ENCODE assay signal across 1 cellular context in the genomic region with DNA sequence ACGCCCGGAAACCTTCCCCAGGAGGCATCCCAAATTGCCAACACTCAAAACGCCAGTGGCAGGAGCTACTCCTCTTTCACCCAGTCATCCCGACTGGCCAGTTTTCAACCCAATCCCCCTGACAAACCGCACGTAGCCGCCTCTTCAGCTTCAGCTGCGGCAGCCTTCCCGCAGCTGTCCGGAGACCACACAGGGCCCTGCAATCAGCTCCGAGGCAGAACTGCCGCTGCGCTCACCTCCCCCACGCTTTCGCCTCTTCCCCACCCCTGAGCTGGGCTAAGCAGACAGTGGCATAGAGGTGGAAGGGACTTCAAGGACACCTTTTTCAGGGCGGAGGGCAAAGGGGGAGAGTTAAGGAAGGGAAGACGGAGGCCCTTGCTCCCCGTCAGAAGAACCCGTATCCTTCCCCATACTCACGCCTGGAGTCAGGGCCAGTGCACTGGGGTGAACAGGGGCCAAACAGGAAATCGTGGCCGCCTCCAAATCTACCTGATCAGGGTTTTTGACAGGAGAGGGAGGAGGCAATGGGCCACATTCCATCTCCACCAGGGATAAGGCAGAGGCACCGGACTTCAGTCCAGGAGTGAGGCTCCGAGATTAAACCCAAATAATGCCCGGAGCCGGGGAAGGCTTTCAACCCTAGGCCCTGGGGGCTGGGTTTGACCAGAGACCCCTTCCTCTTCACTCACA.
TF ChIP-seq lines count a peak whose summit lies in the region.

No MANE protein-coding gene starts in this region.

TF ChIP-seq in GM23338, 12 proteins besides CTCF, POLR2A, EP300 and RAD21 (continued from another document):
- TF ChIP-seq, protein P1, sequence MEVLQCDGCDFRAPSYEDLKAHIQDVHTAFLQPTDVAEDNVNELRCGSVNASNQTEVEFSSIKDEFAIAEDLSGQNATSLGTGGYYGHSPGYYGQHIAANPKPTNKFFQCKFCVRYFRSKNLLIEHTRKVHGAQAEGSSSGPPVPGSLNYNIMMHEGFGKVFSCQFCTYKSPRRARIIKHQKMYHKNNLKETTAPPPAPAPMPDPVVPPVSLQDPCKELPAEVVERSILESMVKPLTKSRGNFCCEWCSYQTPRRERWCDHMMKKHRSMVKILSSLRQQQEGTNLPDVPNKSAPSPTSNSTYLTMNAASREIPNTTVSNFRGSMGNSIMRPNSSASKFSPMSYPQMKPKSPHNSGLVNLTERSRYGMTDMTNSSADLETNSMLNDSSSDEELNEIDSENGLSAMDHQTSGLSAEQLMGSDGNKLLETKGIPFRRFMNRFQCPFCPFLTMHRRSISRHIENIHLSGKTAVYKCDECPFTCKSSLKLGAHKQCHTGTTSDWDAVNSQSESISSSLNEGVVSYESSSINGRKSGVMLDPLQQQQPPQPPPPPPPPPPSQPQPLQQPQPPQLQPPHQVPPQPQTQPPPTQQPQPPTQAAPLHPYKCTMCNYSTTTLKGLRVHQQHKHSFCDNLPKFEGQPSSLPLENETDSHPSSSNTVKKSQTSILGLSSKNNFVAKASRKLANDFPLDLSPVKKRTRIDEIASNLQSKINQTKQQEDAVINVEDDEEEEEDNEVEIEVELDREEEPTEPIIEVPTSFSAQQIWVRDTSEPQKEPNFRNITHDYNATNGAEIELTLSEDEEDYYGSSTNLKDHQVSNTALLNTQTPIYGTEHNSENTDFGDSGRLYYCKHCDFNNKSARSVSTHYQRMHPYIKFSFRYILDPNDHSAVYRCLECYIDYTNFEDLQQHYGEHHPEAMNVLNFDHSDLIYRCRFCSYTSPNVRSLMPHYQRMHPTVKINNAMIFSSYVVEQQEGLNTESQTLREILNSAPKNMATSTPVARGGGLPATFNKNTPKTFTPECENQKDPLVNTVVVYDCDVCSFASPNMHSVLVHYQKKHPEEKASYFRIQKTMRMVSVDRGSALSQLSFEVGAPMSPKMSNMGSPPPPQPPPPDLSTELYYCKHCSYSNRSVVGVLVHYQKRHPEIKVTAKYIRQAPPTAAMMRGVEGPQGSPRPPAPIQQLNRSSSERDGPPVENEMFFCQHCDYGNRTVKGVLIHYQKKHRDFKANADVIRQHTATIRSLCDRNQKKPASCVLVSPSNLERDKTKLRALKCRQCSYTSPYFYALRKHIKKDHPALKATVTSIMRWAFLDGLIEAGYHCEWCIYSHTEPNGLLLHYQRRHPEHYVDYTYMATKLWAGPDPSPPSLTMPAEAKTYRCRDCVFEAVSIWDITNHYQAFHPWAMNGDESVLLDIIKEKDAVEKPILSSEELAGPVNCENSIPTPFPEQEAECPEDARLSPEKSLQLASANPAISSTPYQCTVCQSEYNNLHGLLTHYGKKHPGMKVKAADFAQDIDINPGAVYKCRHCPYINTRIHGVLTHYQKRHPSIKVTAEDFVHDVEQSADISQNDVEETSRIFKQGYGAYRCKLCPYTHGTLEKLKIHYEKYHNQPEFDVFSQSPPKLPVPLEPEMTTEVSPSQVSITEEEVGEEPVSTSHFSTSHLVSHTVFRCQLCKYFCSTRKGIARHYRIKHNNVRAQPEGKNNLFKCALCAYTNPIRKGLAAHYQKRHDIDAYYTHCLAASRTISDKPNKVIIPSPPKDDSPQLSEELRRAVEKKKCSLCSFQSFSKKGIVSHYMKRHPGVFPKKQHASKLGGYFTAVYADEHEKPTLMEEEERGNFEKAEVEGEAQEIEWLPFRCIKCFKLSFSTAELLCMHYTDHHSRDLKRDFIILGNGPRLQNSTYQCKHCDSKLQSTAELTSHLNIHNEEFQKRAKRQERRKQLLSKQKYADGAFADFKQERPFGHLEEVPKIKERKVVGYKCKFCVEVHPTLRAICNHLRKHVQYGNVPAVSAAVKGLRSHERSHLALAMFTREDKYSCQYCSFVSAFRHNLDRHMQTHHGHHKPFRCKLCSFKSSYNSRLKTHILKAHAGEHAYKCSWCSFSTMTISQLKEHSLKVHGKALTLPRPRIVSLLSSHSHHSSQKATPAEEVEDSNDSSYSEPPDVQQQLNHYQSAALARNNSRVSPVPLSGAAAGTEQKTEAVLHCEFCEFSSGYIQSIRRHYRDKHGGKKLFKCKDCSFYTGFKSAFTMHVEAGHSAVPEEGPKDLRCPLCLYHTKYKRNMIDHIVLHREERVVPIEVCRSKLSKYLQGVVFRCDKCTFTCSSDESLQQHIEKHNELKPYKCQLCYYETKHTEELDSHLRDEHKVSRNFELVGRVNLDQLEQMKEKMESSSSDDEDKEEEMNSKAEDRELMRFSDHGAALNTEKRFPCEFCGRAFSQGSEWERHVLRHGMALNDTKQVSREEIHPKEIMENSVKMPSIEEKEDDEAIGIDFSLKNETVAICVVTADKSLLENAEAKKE (CRISPR knock-in tag; IDR thresholded peaks at IDR 0.05): no peak
